ENCODE assay signal across 8 cellular contexts in the genomic region with DNA sequence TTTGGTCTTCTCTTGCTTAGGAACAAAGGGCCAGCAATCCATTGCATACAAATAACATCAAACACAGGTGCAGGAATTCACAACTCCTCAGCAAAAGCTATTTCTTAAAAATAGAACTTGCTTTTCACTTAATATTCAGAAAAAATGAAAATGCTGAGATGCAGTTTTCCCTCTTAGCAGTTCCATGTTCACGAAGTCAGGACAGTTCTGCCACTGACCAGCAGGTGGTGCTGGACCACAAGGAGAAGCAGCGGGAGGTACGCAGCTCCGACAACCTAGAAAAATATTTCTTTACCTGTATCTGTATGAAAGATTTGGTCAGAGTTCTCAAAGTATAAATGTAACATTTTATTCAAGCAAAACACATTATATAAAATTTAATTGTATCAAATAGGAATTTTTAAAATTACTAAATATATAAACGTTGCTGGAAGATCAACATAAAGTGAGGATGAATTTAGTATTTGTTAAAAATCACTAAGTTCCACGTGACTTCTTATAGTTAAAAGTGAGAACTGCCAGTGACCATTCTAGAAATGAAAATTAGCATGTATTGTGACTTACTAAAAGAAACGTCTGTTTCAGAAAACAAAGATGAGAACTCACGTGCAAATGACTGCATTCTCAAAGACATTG. TPM values are rescaled to one million over a fixed set of nuclear protein-coding genes. Genes with fewer than 3 reads are reported as not detected.
DNase-seq lines count a peak whose midpoint lies in the region; ATAC-seq lines count a peak whose summit lies in the region.

No MANE protein-coding gene starts in this region.

- H3K27ac Mint-ChIP-seq in T-helper 17 cell, result no peak overlapping the region

- peaks cover 21% of the 10 kb centered on the region for H3K27me3 Mint-ChIP-seq in T-helper 17 cell

- peaks cover 2% of the 10 kb centered on the region for H3K36me3 Mint-ChIP-seq in T-helper 17 cell (ENCODE audit: low read depth)

- H3K4me3 Mint-ChIP-seq in T-helper 17 cell, result no peak overlapping the region

- peak; percentile 68 for ATAC-seq in T-helper 17 cell
- ATAC-seq in HG02588 (IDR thresholded peaks at IDR 0.05; ENCODE audit: unreplicated experiment), result no peak

- H3K9me3 ChIP-seq in T-helper 17 cell (ENCODE audit: control insufficient read depth, low read length, poor library complexity, severe bottlenecking), result no peaks in the 10 kb centered on the region

- DNase-seq in NCI-H2029 (lab: John Stamatoyannopoulos, UW) (peak; percentile 25), NCI-H2029 treated with DMSO at 0.1 percent for 48 hours (lab: John Stamatoyannopoulos, UW) (no peak), LHCN-M2 (ENCODE audit: low read depth) (peak; percentile 55), T-helper 17 cell (peak; percentile 34 to 70 (median 37)), astrocyte of the hippocampus (ENCODE audit: low read depth, low spot score) (peak; percentile 88), iPS-NIHi11 (ENCODE audit: low spot score) (peak; percentile 62)
- peak; percentile 75 for DNase-seq in stimulated activated CD4-positive, alpha-beta T cell treated with anti-CD3 and anti-CD28 coated beads, Interleukin-12 subunit alpha, Interleukin-12 subunit beta, amount 100 ng/mL, for 4 hours

- peaks cover 7% of the 10 kb centered on the region for H3K4me1 Mint-ChIP-seq in T-helper 17 cell

RNA-seq across cellular contexts. Expression of a gene that starts 48.8 kb away (rescaled TPM):
- total RNA-seq in LHCN-M2 (2014; rRNA removed) (13.3 and 15.6 TPM in 2 replicates), T-helper 17 cell (10 to 100 TPM; 41.5 to 50.0 TPM)
- 5.0 TPM for polyA plus RNA-seq in LHCN-M2 (2012)
